19 cellular contexts compared by ENCODE assay signal in the genomic region with DNA sequence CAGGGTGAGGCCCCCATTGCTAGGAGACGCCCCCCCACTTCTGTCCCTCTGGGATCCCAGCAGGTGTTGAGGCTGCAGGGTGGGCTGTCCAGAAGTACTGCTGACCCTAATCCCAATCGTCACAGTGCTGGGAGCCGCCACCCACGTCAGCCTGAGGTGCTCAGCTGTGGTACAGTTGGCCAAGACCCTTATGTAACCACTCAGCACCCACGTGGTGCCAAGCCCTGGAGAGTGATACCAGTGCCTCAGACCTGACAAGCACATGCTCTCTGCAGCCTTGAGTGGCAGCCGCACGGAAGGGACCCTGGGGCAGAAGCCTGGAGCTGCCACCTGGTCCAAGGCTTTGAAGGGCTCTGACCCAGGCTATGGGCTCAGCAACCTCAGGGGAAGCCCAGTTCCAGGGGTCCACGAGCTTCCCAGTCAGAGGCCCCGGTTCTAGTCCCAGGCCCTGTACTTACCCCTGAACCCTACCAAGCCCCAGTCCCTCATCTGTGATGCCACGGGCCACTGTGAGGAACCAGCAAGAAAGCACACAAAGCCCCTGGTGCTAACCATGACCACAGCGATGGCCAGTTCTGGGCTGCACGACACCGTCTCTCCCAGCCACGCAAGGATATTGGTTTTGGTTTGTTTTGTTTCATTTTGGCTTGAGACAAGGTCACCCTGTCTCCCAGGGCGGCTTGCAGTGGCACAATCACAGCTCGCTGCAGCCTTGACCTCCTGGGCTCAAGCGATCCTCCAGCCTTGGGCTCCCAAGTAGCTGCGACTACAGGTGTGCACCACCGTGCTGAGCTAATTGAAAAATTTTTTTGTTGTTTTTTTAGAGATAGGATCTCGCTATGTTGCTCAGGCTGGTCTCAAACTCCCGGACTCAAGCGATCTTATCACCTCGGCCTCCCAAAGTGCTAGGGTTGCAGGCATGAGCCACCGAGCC. TPM values are rescaled to one million over a fixed set of nuclear protein-coding genes. Genes with fewer than 3 reads are reported as not detected.
DNase-seq lines count a peak whose midpoint lies in the region; ATAC-seq and TF ChIP-seq lines count a peak whose summit lies in the region.
"Had no signal": no experiment of that assay in that cellular context is flagged by ENCODE, and none has a peak within 500 bp of the region (broad histone marks: within the 10 kb centered on the region; RNA-seq: fewer than 3 reads in every experiment).

No MANE protein-coding gene starts in this region.

- H3K27ac Mint-ChIP-seq in activated CD8-positive, alpha-beta T cell treated with anti-CD3 and anti-CD28 coated beads, Interleukin-2, amount 10 ng/mL, durations not matched to agents 7 days and 5 days, result peak overlapping the region; percentile 55
- no peak overlapping the region for H3K27ac Mint-ChIP-seq in activated CD8-positive, alpha-beta T cell treated with anti-CD3 and anti-CD28 coated beads for 36 hours
- peak overlapping the region; percentile 60 for H3K27ac Mint-ChIP-seq in T-helper 17 cell
- H3K27ac Mint-ChIP-seq: activated CD4-positive, alpha-beta memory T cell treated with anti-CD3 and anti-CD28 coated beads, Interleukin-2, amount 10 ng/mL, durations not matched to agents 7 days and 5 days had no signal

- intact Hi-C loops in activated CD8-positive, alpha-beta T cell treated with anti-CD3 and anti-CD28 coated beads for 36 hours (cut with micrococcal nuclease), result no loop called here
- intact Hi-C loops in right cardiac atrium (cut with DNase I), result no loop called here

- H3K27me3 Mint-ChIP-seq in activated CD8-positive, alpha-beta T cell treated with anti-CD3 and anti-CD28 coated beads, Interleukin-2, amount 10 ng/mL, durations not matched to agents 7 days and 5 days (ENCODE audit: low read depth), result no peaks in the 10 kb centered on the region
- no peaks in the 10 kb centered on the region for H3K27me3 Mint-ChIP-seq in activated CD8-positive, alpha-beta T cell treated with anti-CD3 and anti-CD28 coated beads for 36 hours
- H3K27me3 Mint-ChIP-seq in T-helper 17 cell, result no peaks in the 10 kb centered on the region
- H3K27me3 Mint-ChIP-seq: activated CD4-positive, alpha-beta memory T cell treated with anti-CD3 and anti-CD28 coated beads, Interleukin-2, amount 10 ng/mL, durations not matched to agents 7 days and 5 days had no signal

- no peak overlapping the region for H3K4me3 Mint-ChIP-seq in activated CD8-positive, alpha-beta T cell treated with anti-CD3 and anti-CD28 coated beads, Interleukin-2, amount 10 ng/mL, durations not matched to agents 7 days and 5 days
- no peak overlapping the region for H3K4me3 Mint-ChIP-seq in activated CD8-positive, alpha-beta T cell treated with anti-CD3 and anti-CD28 coated beads for 36 hours
- no peak overlapping the region for H3K4me3 Mint-ChIP-seq in T-helper 17 cell
- H3K4me3 Mint-ChIP-seq: activated CD4-positive, alpha-beta memory T cell treated with anti-CD3 and anti-CD28 coated beads, Interleukin-2, amount 10 ng/mL, durations not matched to agents 7 days and 5 days; nephron progenitor cell had no signal

- H3K9me3 ChIP-seq in T-helper 17 cell (ENCODE audit: control insufficient read depth, low read length, poor library complexity, severe bottlenecking) (no peaks in the 10 kb centered on the region), right cardiac atrium (ENCODE audit: control insufficient read depth, low read length) (no peaks in the 10 kb centered on the region)
- H3K9me3 ChIP-seq: Caco-2, colonic mucosa had no signal

- H3K36me3 Mint-ChIP-seq in activated CD8-positive, alpha-beta T cell treated with anti-CD3 and anti-CD28 coated beads, Interleukin-2, amount 10 ng/mL, durations not matched to agents 7 days and 5 days (ENCODE audit: low read depth), result no peaks in the 10 kb centered on the region
- peaks cover 3% of the 10 kb centered on the region for H3K36me3 Mint-ChIP-seq in activated CD8-positive, alpha-beta T cell treated with anti-CD3 and anti-CD28 coated beads for 36 hours (ENCODE audit: low read depth)
- no peaks in the 10 kb centered on the region for H3K36me3 Mint-ChIP-seq in T-helper 17 cell (ENCODE audit: low read depth)

- POLR2A ChIA-PET in activated CD8-positive, alpha-beta T cell treated with anti-CD3 and anti-CD28 coated beads, Interleukin-2, amount 10 ng/mL, durations not matched to agents 7 days and 5 days (lab: Charles Lee), result interaction anchor here (1.2 to 6.6 kb wide), 2 partner anchors 10 to 15 kb away, joined by 3 to 71 read pairs; no protein-coding TSS in a partner anchor
- POLR2A ChIA-PET in activated CD8-positive, alpha-beta T cell treated with anti-CD3 and anti-CD28 coated beads for 36 hours (lab: Charles Lee), result interaction anchor here (1.2 to 2.6 kb wide), 2 partner anchors 9 to 14 kb away, joined by 3 to 12 read pairs; no protein-coding TSS in a partner anchor

- no peak overlapping the region for H3K27ac ChIP-seq in right cardiac atrium (ENCODE audit: low read length)
- H3K27ac ChIP-seq: colonic mucosa had no signal

- no peak for ATAC-seq in activated CD8-positive, alpha-beta T cell treated with anti-CD3 and anti-CD28 coated beads, Interleukin-2, amount 10 ng/mL, durations not matched to agents 7 days and 5 days
- ATAC-seq in activated CD8-positive, alpha-beta T cell treated with anti-CD3 and anti-CD28 coated beads for 36 hours, result no peak
- no peak for ATAC-seq in T-helper 17 cell
- peak; percentile 3 to 51 for ATAC-seq in right cardiac atrium
- ATAC-seq in HG03432 (IDR thresholded peaks at IDR 0.05; ENCODE audit: unreplicated experiment), result no peak
- no peak for ATAC-seq in GM19328 (IDR thresholded peaks at IDR 0.05; ENCODE audit: unreplicated experiment)
- ATAC-seq in HG03135 (IDR thresholded peaks at IDR 0.05; ENCODE audit: unreplicated experiment), result no peak

- H3K27me3 ChIP-seq in right cardiac atrium (ENCODE audit: control insufficient read depth, insufficient read depth), result no peaks in the 10 kb centered on the region
- H3K27me3 ChIP-seq: colonic mucosa had no signal

- DNase-seq in activated CD8-positive, alpha-beta T cell treated with anti-CD3 and anti-CD28 coated beads, Interleukin-2, amount 10 ng/mL, durations not matched to agents 7 days and 5 days, result no peak
- no peak for DNase-seq in activated CD8-positive, alpha-beta T cell treated with anti-CD3 and anti-CD28 coated beads for 36 hours
- DNase-seq in T-helper 17 cell (no peak), right cardiac atrium (peak; percentile 50 to 82 (median 78)), superior temporal gyrus (ENCODE audit: extremely low spot score) (peak; percentile 59)
- DNase-seq: ACHN; activated CD4-positive, alpha-beta memory T cell treated with anti-CD3 and anti-CD28 coated beads, Interleukin-2, amount 10 ng/mL, durations not matched to agents 7 days and 5 days; amniotic stem cell; Caco-2; colonic mucosa; foreskin melanocyte; HCEC 1CT; NCI-H1694; nephron progenitor cell had no signal

- CTCF ChIA-PET in activated CD8-positive, alpha-beta T cell treated with anti-CD3 and anti-CD28 coated beads, Interleukin-2, amount 10 ng/mL, durations not matched to agents 7 days and 5 days (lab: Charles Lee), result interaction anchor here (1.9 kb wide), 1 partner anchor 40 kb away, joined by 6 read pairs; no protein-coding TSS in a partner anchor
- CTCF ChIA-PET in activated CD8-positive, alpha-beta T cell treated with anti-CD3 and anti-CD28 coated beads for 36 hours (lab: Charles Lee), result interaction anchor here (1.4 kb wide), 1 partner anchor 56 kb away, joined by 3 read pairs; no protein-coding TSS in a partner anchor

- WGBS in right cardiac atrium, result 84% methylated on average over 24 of the region's 24 CpGs

- no peak overlapping the region for H3K4me3 ChIP-seq in right cardiac atrium (ENCODE audit: low read length)
- H3K4me3 ChIP-seq: colonic mucosa had no signal

- peaks cover 2% of the 10 kb centered on the region for H3K4me1 ChIP-seq in right cardiac atrium (ENCODE audit: control insufficient read depth, insufficient read depth, low read length)
- H3K4me1 ChIP-seq: colonic mucosa had no signal

- no peaks in the 10 kb centered on the region for H3K9me3 Mint-ChIP-seq in activated CD8-positive, alpha-beta T cell treated with anti-CD3 and anti-CD28 coated beads, Interleukin-2, amount 10 ng/mL, durations not matched to agents 7 days and 5 days (ENCODE audit: insufficient read depth)
- H3K9me3 Mint-ChIP-seq in activated CD8-positive, alpha-beta T cell treated with anti-CD3 and anti-CD28 coated beads for 36 hours, result no peaks in the 10 kb centered on the region
- H3K9me3 Mint-ChIP-seq: activated CD4-positive, alpha-beta memory T cell treated with anti-CD3 and anti-CD28 coated beads, Interleukin-2, amount 10 ng/mL, durations not matched to agents 7 days and 5 days; nephron progenitor cell had no signal

- TF ChIP-seq CTCF in activated CD8-positive, alpha-beta T cell treated with anti-CD3 and anti-CD28 coated beads for 36 hours (IDR thresholded peaks at IDR 0.05), result no peak

- peaks cover 51% of the 10 kb centered on the region for H3K4me1 Mint-ChIP-seq in activated CD8-positive, alpha-beta T cell treated with anti-CD3 and anti-CD28 coated beads, Interleukin-2, amount 10 ng/mL, durations not matched to agents 7 days and 5 days (ENCODE audit: low read depth)
- peaks cover 27% of the 10 kb centered on the region for H3K4me1 Mint-ChIP-seq in activated CD8-positive, alpha-beta T cell treated with anti-CD3 and anti-CD28 coated beads for 36 hours (ENCODE audit: low read depth)
- H3K4me1 Mint-ChIP-seq in T-helper 17 cell, result peaks cover 11% of the 10 kb centered on the region

RNA-seq across cellular contexts. Expression of gene DBH, which starts 50.7 kb away (rescaled TPM):
- not detected for total RNA-seq in activated CD8-positive, alpha-beta T cell treated with anti-CD3 and anti-CD28 coated beads, Interleukin-2, amount 10 ng/mL, durations not matched to agents 7 days and 5 days
- total RNA-seq in activated CD8-positive, alpha-beta T cell treated with anti-CD3 and anti-CD28 coated beads for 36 hours, result not detected
- total RNA-seq in T-helper 17 cell, result under 1 TPM in 1 of 2 donors, not detected in 1; 0.18 TPM
- under 1 TPM in 2 of 4 donors, not detected in 2; 0.09 to 0.14 TPM for total RNA-seq in right cardiac atrium
- polyA plus RNA-seq in right cardiac atrium, result 0.05 TPM
- total RNA-seq: activated CD4-positive, alpha-beta memory T cell treated with anti-CD3 and anti-CD28 coated beads, Interleukin-2, amount 10 ng/mL, durations not matched to agents 7 days and 5 days; Caco-2; colonic mucosa; lung microvascular endothelial cell; renal cortical epithelial cell had no signal

RNA-seq across cellular contexts. Expression of gene SARDH, which starts 51.2 kb away (rescaled TPM):
- total RNA-seq in activated CD8-positive, alpha-beta T cell treated with anti-CD3 and anti-CD28 coated beads, Interleukin-2, amount 10 ng/mL, durations not matched to agents 7 days and 5 days, result 1 to 10 TPM; 3.0 to 3.4 TPM
- 1 to 10 TPM; 5.5 to 5.6 TPM for total RNA-seq in activated CD8-positive, alpha-beta T cell treated with anti-CD3 and anti-CD28 coated beads for 36 hours
- total RNA-seq in T-helper 17 cell (1 to 10 TPM; 2.2 to 6.8 TPM), right cardiac atrium (1 to 10 TPM; 2.5 to 3.2 (median 2.8) TPM)
- polyA plus RNA-seq in right cardiac atrium, result 1.7 TPM

Comparison
In these comparisons a context has a peak if more than half of its experiments do, and no peak if none do; other contexts are left out.
1. ATAC-seq: peak in right cardiac atrium (2 of 2); none in activated CD8-positive, alpha-beta T cell treated with anti-CD3 and anti-CD28 coated beads, Interleukin-2, amount 10 ng/mL, durations not matched to agents 7 days and 5 days (single experiment), activated CD8-positive, alpha-beta T cell treated with anti-CD3 and anti-CD28 coated beads for 36 hours (single experiment), T-helper 17 cell (single experiment), HG03432 (single experiment), GM19328 (single experiment) and HG03135 (single experiment).
2. DNase-seq: peak in right cardiac atrium (3 of 3) and superior temporal gyrus (single experiment); none in activated CD8-positive, alpha-beta T cell treated with anti-CD3 and anti-CD28 coated beads, Interleukin-2, amount 10 ng/mL, durations not matched to agents 7 days and 5 days (single experiment), activated CD8-positive, alpha-beta T cell treated with anti-CD3 and anti-CD28 coated beads for 36 hours (single experiment) and T-helper 17 cell (0 of 3).